ENCODE assay signal across 8 cellular contexts in the genomic region with DNA sequence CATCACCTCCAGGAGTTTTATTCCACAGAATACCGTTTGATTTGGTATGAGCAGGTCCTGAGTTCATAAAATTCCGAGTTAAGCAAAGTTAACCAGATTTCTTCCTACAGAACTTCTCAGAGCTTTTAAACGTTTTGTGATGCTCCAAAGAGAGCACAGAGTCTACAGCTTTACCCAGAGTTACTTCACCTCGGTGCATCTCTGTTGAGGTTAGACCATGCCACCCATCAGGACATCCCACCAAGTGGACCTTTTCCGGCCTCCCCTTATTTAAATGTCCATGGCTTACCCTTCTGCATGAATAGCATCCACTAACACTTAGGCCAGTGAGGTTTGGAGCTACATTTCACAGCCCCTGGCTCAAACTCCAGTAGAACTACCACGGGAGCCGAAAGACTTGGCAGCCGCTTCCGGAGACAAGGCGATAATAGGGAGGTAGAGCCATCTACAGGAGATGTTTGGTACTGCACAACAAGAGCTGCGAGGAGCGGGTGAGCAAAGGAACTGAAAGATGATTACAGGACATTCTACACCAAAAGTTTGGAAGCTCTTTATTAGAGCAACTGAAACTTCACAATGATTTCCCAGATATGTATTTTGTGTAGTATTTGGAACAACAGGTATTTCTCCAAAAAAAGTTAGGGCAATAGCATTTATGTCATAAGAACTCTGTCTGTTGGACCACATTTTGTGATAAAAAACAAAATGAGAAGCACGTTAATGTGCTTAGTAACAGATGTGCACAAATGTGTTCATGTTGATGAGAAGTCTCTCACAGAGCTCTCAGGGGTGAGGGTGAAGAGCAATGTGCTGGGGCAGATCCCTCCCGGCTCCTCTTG.
DNase-seq lines count a peak whose midpoint lies in the region; ATAC-seq and TF ChIP-seq lines count a peak whose summit lies in the region.
"Had no signal": no experiment of that assay in that cellular context is flagged by ENCODE, and none has a peak within 500 bp of the region (broad histone marks: within the 10 kb centered on the region; RNA-seq: fewer than 3 reads in every experiment).

No MANE protein-coding gene starts in this region.

- ATAC-seq in RWPE2 (ENCODE audit: low read depth), result peak; percentile 62; the same call in 2 of the 3 replicates
- ATAC-seq in Right ventricle myocardium inferior, result peak; percentile 91
- ATAC-seq in psoas muscle, result peak; percentile 52 to 81 (median 67)

- H3K27ac Mint-ChIP-seq in H9, result no peak overlapping the region
- no peak overlapping the region for H3K27ac Mint-ChIP-seq in activated naive CD8-positive, alpha-beta T cell treated with anti-CD3 and anti-CD28 coated beads for 36 hours
- H3K27ac Mint-ChIP-seq: naive B cell had no signal

- no peak overlapping the region for H3K4me2 ChIP-seq in H9 (ENCODE audit: insufficient read depth, insufficient read length, low read length)

- H3K27ac ChIP-seq in H9 (ENCODE audit: insufficient read length, low read depth, low read length), result no peak overlapping the region
- no peak overlapping the region for H3K27ac ChIP-seq in RWPE2 (ENCODE audit: poor library complexity, severe bottlenecking)
- H3K27ac ChIP-seq in psoas muscle, result no peak overlapping the region

- H3K4me3 ChIP-seq in RWPE2 (ENCODE audit: severe bottlenecking) (no peak overlapping the region), psoas muscle (no peak overlapping the region)

- H3K23me2 ChIP-seq in H9 (ENCODE audit: insufficient read length, low read depth, low read length, poor library complexity, severe bottlenecking), result no peaks in the 10 kb centered on the region

- H3K4me1 ChIP-seq in H9 (ENCODE audit: insufficient read depth, low read length) (no peaks in the 10 kb centered on the region), RWPE2 (ENCODE audit: insufficient read depth, poor library complexity, severe bottlenecking) (no peaks in the 10 kb centered on the region), psoas muscle (no peaks in the 10 kb centered on the region)

- H3K23ac ChIP-seq in H9 (ENCODE audit: insufficient read length, low read depth, low read length), result no peak overlapping the region

- H3K18ac ChIP-seq in H9 (ENCODE audit: insufficient read length, low read depth, low read length), result no peak overlapping the region

- no peak overlapping the region for H2BK5ac ChIP-seq in H9 (ENCODE audit: insufficient read length, low read length)

- no peak overlapping the region for H2AK5ac ChIP-seq in H9 (ENCODE audit: insufficient read length, low read length)

- no peaks in the 10 kb centered on the region for H3K9me3 Mint-ChIP-seq in H9
- no peaks in the 10 kb centered on the region for H3K9me3 Mint-ChIP-seq in activated naive CD8-positive, alpha-beta T cell treated with anti-CD3 and anti-CD28 coated beads for 36 hours

- intact Hi-C loops in Right ventricle myocardium inferior (cut with DNase I), result loop anchor here (1.0 to 5.0 kb wide), 4 partner anchors 53 to 333 kb away; no protein-coding TSS in a partner anchor
- intact Hi-C loops in psoas muscle (cut with DNase I), result loop anchor here in 1 of 2 donors (5.0 kb wide), 1 partner anchor 93 kb away; no protein-coding TSS in a partner anchor

- H3K79me2 ChIP-seq in H9 (ENCODE audit: insufficient read depth, low read length), result no peaks in the 10 kb centered on the region

- H3K27me3 Mint-ChIP-seq in H9 (ENCODE audit: low read depth), result peaks cover 22% of the 10 kb centered on the region
- peaks cover 10% of the 10 kb centered on the region for H3K27me3 Mint-ChIP-seq in activated naive CD8-positive, alpha-beta T cell treated with anti-CD3 and anti-CD28 coated beads for 36 hours

- no peaks in the 10 kb centered on the region for H3K27me3 ChIP-seq in H9 (ENCODE audit: insufficient read depth, low read length)
- H3K27me3 ChIP-seq in RWPE2 (ENCODE audit: insufficient read depth, poor library complexity, severe bottlenecking), result peaks cover 15% of the 10 kb centered on the region
- H3K27me3 ChIP-seq in psoas muscle (ENCODE audit: insufficient read depth in 3 of 3, low read length in 2 of 3), result peaks cover 0 to 5% (median 0%) of the 10 kb centered on the region in 3 donors

- H3K79me1 ChIP-seq in H9 (ENCODE audit: insufficient read depth, low read depth, low read length, poor library complexity, severe bottlenecking), result no peaks in the 10 kb centered on the region

- no peak overlapping the region for H4K8ac ChIP-seq in H9 (replicated peaks; ENCODE audit: insufficient read length, low read depth, low read length)

- no peak overlapping the region for H2BK120ac ChIP-seq in H9 (ENCODE audit: low read depth, low read length, poor library complexity, severe bottlenecking)

- no peak overlapping the region for H4K91ac ChIP-seq in H9 (ENCODE audit: insufficient read length, low read depth, low read length)

- no peaks in the 10 kb centered on the region for H4K20me1 ChIP-seq in H9 (ENCODE audit: control insufficient read depth, insufficient read depth, insufficient read length)

- no peak overlapping the region for H3K9ac ChIP-seq in H9 (ENCODE audit: extremely low read depth, insufficient read length, low read length)

- H3K14ac ChIP-seq in H9 (ENCODE audit: insufficient read depth, low read length), result no peak overlapping the region

- no peak overlapping the region for H3K56ac ChIP-seq in H9 (ENCODE audit: insufficient read length, low read depth, low read length)

- H3K4me3 Mint-ChIP-seq in H9, result no peak overlapping the region
- no peak overlapping the region for H3K4me3 Mint-ChIP-seq in activated naive CD8-positive, alpha-beta T cell treated with anti-CD3 and anti-CD28 coated beads for 36 hours

- H2BK15ac ChIP-seq in H9 (ENCODE audit: low read depth, low read length), result no peak overlapping the region

- no peak overlapping the region for H2BK12ac ChIP-seq in H9 (ENCODE audit: insufficient read length, low read depth, low read length)

- 0 out of 4 replicates have a peak, but pooled peaks cover 0 to 2% of the 10 kb centered on the region in 2 experiments for H3K4me1 Mint-ChIP-seq in H9
- H3K4me1 Mint-ChIP-seq in activated naive CD8-positive, alpha-beta T cell treated with anti-CD3 and anti-CD28 coated beads for 36 hours, result peaks cover 4% of the 10 kb centered on the region

- H3K36me3 ChIP-seq in RWPE2 (ENCODE audit: low read depth) (no peaks in the 10 kb centered on the region), psoas muscle (ENCODE audit: insufficient read depth in 1 of 2, low read depth in 1 of 2) (no peaks in the 10 kb centered on the region)

- H4K5ac ChIP-seq in H9 (ENCODE audit: insufficient read length, low read depth, low read length), result no peak overlapping the region

- H3K4ac ChIP-seq in H9 (ENCODE audit: low read depth, low read length), result no peak overlapping the region

- H3T11ph ChIP-seq in H9 (ENCODE audit: low read length), result no peak overlapping the region

- H2BK20ac ChIP-seq in H9 (ENCODE audit: low read depth, low read length, poor library complexity, severe bottlenecking), result no peak overlapping the region

- no peaks in the 10 kb centered on the region for H3K36me3 Mint-ChIP-seq in H9 (ENCODE audit: insufficient read depth in 1 of 3, low read depth in 3 of 3)
- no peaks in the 10 kb centered on the region for H3K36me3 Mint-ChIP-seq in activated naive CD8-positive, alpha-beta T cell treated with anti-CD3 and anti-CD28 coated beads for 36 hours
- H3K36me3 Mint-ChIP-seq: naive B cell had no signal

- peak; percentile 79 for TF ChIP-seq CTCF in GM10266 (IDR thresholded peaks at IDR 0.05; ENCODE audit: control insufficient read depth, insufficient read depth, low read depth, missing control alignments)
- peak; percentile 90 for TF ChIP-seq CTCF in H9 (conservative IDR thresholded peaks at IDR 0.05)
- peak; percentile 85 for TF ChIP-seq CTCF in RWPE2 (IDR thresholded peaks at IDR 0.05; ENCODE audit: poor library complexity, severe bottlenecking)
- TF ChIP-seq CTCF in psoas muscle (IDR thresholded peaks at IDR 0.05), result peak; percentile 68

- no CpG with 5 or more reads among the region's 14 CpGs for WGBS in H9 (ENCODE audit: extremely low coverage, insufficient read length, low lambda C conversion rate)
- 29 to 33% (median 30%) methylated on average over 14 of the region's 14 CpGs for WGBS in psoas muscle, 3 donors

- no peak overlapping the region for H2AFZ ChIP-seq in H9 (ENCODE audit: low read length)

- H3K9me3 ChIP-seq in H9 (ENCODE audit: control insufficient read depth, low read depth, low read length), result no peaks in the 10 kb centered on the region
- H3K9me3 ChIP-seq in RWPE2 (ENCODE audit: severe bottlenecking), result no peaks in the 10 kb centered on the region
- no peaks in the 10 kb centered on the region for H3K9me3 ChIP-seq in psoas muscle

- DNase-seq in GM10266 (ENCODE audit: extremely low spot score), result peak; percentile 72
- DNase-seq in H9, result peak; percentile 68
- peak; percentile 67 for DNase-seq in M059J (ENCODE audit: low read depth)
- DNase-seq in RWPE2 (ENCODE audit: low spot score), result no peak
- peak; percentile 36 for DNase-seq in activated naive CD8-positive, alpha-beta T cell treated with anti-CD3 and anti-CD28 coated beads for 36 hours
- DNase-seq in Right ventricle myocardium inferior (ENCODE audit: missing footprints), result peak; percentile 92
- DNase-seq in psoas muscle, result peak; percentile 60 to 80
- DNase-seq: naive B cell had no signal
